ENCODE assay signal across 27 cellular contexts in genomic region chr22:42577623-42578240, GRCh38. TPM values are rescaled to one million over a fixed set of nuclear protein-coding genes. Genes with fewer than 3 reads are reported as not detected.
DNase-seq lines count a peak whose midpoint lies in the region; ATAC-seq and TF ChIP-seq lines count a peak whose summit lies in the region.
"Had no signal": no experiment of that assay in that cellular context is flagged by ENCODE, and none has a peak within 500 bp of the region (broad histone marks: within the 10 kb centered on the region; RNA-seq: fewer than 3 reads in every experiment).

No MANE protein-coding gene starts in this region.

- no peaks in the 10 kb centered on the region for H3K27me3 Mint-ChIP-seq in activated naive CD8-positive, alpha-beta T cell treated with anti-CD3 and anti-CD28 coated beads for 36 hours
- no peaks in the 10 kb centered on the region for H3K27me3 Mint-ChIP-seq in activated naive CD8-positive, alpha-beta T cell treated with anti-CD3 and anti-CD28 coated beads, Interleukin-2, amount 50 U/mL, for 24 hours
- no peaks in the 10 kb centered on the region for H3K27me3 Mint-ChIP-seq in stimulated activated naive B cell treated with anti-CD40 and anti-IgM and Interleukin-4, amounts not matched to agents 10 μg/mL and 1 μg/mL and 100 μg/mL, for 72 hours
- H3K27me3 Mint-ChIP-seq: CD4-positive, alpha-beta T cell; CD8-positive, alpha-beta memory T cell had no signal

- H3K14ac ChIP-seq in neuronal stem cell (ENCODE audit: low read length): no peak overlapping the region

- no peak overlapping the region for H2AK5ac ChIP-seq in neuronal stem cell (ENCODE audit: low read depth, low read length)

- peaks cover 26% of the 10 kb centered on the region for H3K36me3 Mint-ChIP-seq in activated naive CD8-positive, alpha-beta T cell treated with anti-CD3 and anti-CD28 coated beads for 36 hours
- peaks cover 27% of the 10 kb centered on the region for H3K36me3 Mint-ChIP-seq in activated naive CD8-positive, alpha-beta T cell treated with anti-CD3 and anti-CD28 coated beads, Interleukin-2, amount 50 U/mL, for 24 hours (ENCODE audit: low read depth)
- H3K36me3 Mint-ChIP-seq in stimulated activated naive B cell treated with anti-CD40 and anti-IgM and Interleukin-4, amounts not matched to agents 10 μg/mL and 1 μg/mL and 100 μg/mL, for 72 hours: peaks cover 23 to 26% of the 10 kb centered on the region in 2 donors

- no peaks in the 10 kb centered on the region for H3K9me3 Mint-ChIP-seq in activated naive CD8-positive, alpha-beta T cell treated with anti-CD3 and anti-CD28 coated beads for 36 hours
- H3K9me3 Mint-ChIP-seq in activated naive CD8-positive, alpha-beta T cell treated with anti-CD3 and anti-CD28 coated beads, Interleukin-2, amount 50 U/mL, for 24 hours: no peaks in the 10 kb centered on the region
- no peaks in the 10 kb centered on the region for H3K9me3 Mint-ChIP-seq in stimulated activated naive B cell treated with anti-CD40 and anti-IgM and Interleukin-4, amounts not matched to agents 10 μg/mL and 1 μg/mL and 100 μg/mL, for 72 hours
- H3K9me3 Mint-ChIP-seq: CD14-positive monocyte; CD4-positive, alpha-beta T cell; CD8-positive, alpha-beta memory T cell had no signal

- no peak for DNase-seq in activated naive CD8-positive, alpha-beta T cell treated with anti-CD3 and anti-CD28 coated beads for 36 hours
- DNase-seq in activated naive CD8-positive, alpha-beta T cell treated with anti-CD3 and anti-CD28 coated beads, Interleukin-2, amount 50 U/mL, for 24 hours: no peak
- DNase-seq in adrenal gland (peak; percentile 38 to 79 (median 76)), neuronal stem cell (ENCODE audit: low spot score) (no peak), NCI-H524 (lab: John Stamatoyannopoulos, UW) (no peak), GM20000 (ENCODE audit: low spot score) (no peak), NCI-H226 (no peak)
- DNase-seq in stimulated activated naive B cell treated with anti-CD40 and anti-IgM and Interleukin-4, amounts not matched to agents 10 μg/mL and 1 μg/mL and 100 μg/mL, for 72 hours: no peak
- DNase-seq: 8988T; ACHN; AML-193; BE2C; Calu3; CD4-positive, alpha-beta T cell; CD8-positive, alpha-beta memory T cell; COR-L47; DMS53; DMS79 treated with DMSO at 0.1 percent for 48 hours; GF-D8; GM23248; H7; HCEC 1CT had no signal

- H3K4ac ChIP-seq in neuronal stem cell (ENCODE audit: low read length): no peak overlapping the region

- WGBS in adrenal gland, 4 donors: 49 to 58% (median 53%) methylated on average over 9 to 15 of the region's 15 CpGs
- WGBS in neuronal stem cell (ENCODE audit: extremely low coverage in 2 of 2, insufficient read length in 2 of 2, insufficient replicate concordance in 1 of 2), 2 donors: no CpG with 5 or more reads among the region's 15 CpGs

- intact Hi-C loops in adrenal gland (cut with DNase I): no loop called here

- no peak overlapping the region for H3K9ac ChIP-seq in neuronal stem cell (ENCODE audit: low read depth, low read length, poor library complexity)
- H3K9ac ChIP-seq: GM23248 had no signal

- TF ChIP-seq CTCF in adrenal gland (IDR thresholded peaks at IDR 0.05): no peak
- no peak for TF ChIP-seq CTCF in GM20000 (IDR thresholded peaks at IDR 0.05; ENCODE audit: extremely low read depth, missing control alignments)

- peak overlapping the region; percentile 41 for H2BK12ac ChIP-seq in neuronal stem cell (ENCODE audit: low read length)

- no peak overlapping the region for H2AFZ ChIP-seq in neuronal stem cell (ENCODE audit: low read length)
- H2AFZ ChIP-seq: GM23248 had no signal

- no peak overlapping the region for H4K91ac ChIP-seq in neuronal stem cell (ENCODE audit: low read depth, low read length, poor library complexity)

- H3K23ac ChIP-seq in neuronal stem cell (ENCODE audit: low read depth, low read length, poor library complexity): no peak overlapping the region

- H3K4me1 ChIP-seq in adrenal gland (replicated peaks in 1 of 2) (peaks cover 3 to 9% of the 10 kb centered on the region in 2 donors), neuronal stem cell (ENCODE audit: control insufficient read depth in 2 of 2, insufficient read depth in 1 of 2, low read depth in 1 of 2, low read length in 2 of 2) (peaks cover 3 to 8% of the 10 kb centered on the region in 2 donors)
- H3K4me1 ChIP-seq: A549, BE2C had no signal

- H3K4me3 Mint-ChIP-seq in activated naive CD8-positive, alpha-beta T cell treated with anti-CD3 and anti-CD28 coated beads for 36 hours: no peak overlapping the region
- no peak overlapping the region for H3K4me3 Mint-ChIP-seq in activated naive CD8-positive, alpha-beta T cell treated with anti-CD3 and anti-CD28 coated beads, Interleukin-2, amount 50 U/mL, for 24 hours
- H3K4me3 Mint-ChIP-seq in stimulated activated naive B cell treated with anti-CD40 and anti-IgM and Interleukin-4, amounts not matched to agents 10 μg/mL and 1 μg/mL and 100 μg/mL, for 72 hours: no peak overlapping the region
- H3K4me3 Mint-ChIP-seq: CD14-positive monocyte; CD8-positive, alpha-beta memory T cell had no signal

- H3K27ac ChIP-seq in adrenal gland (peak overlapping the region in 1 of 5 donors; percentile 40), neuronal stem cell (replicated peaks; ENCODE audit: low read length) (no peak overlapping the region)
- H3K27ac ChIP-seq: A549; BLaER1 treated with 17β-estradiol and CSF1 and Interleukin-3, amounts not matched to agents 10 nM and 100 nM; GM23248 had no signal

- no peaks in the 10 kb centered on the region for H3K27me3 ChIP-seq in adrenal gland
- no peaks in the 10 kb centered on the region for H3K27me3 ChIP-seq in neuronal stem cell (ENCODE audit: control insufficient read depth in 3 of 3, insufficient read depth in 3 of 3, low read depth in 1 of 3, low read length in 3 of 3)
- H3K27me3 ChIP-seq: BE2C; BLaER1 treated with 17β-estradiol and CSF1 and Interleukin-3, amounts not matched to agents 10 nM and 100 nM had no signal

- H2BK120ac ChIP-seq in neuronal stem cell (ENCODE audit: low read depth, low read length): no peak overlapping the region

- ATAC-seq in activated naive CD8-positive, alpha-beta T cell treated with anti-CD3 and anti-CD28 coated beads, Interleukin-2, amount 50 U/mL, for 24 hours: no peak
- no peak for ATAC-seq in stimulated activated naive B cell treated with anti-CD40 and anti-IgM and Interleukin-4, amounts not matched to agents 10 μg/mL and 1 μg/mL and 100 μg/mL, for 72 hours (replicated peaks)

- no peak overlapping the region for H2BK15ac ChIP-seq in neuronal stem cell (ENCODE audit: low read length)

- H3K79me1 ChIP-seq in neuronal stem cell (ENCODE audit: low read depth, low read length): peaks cover 3% of the 10 kb centered on the region

- H2BK5ac ChIP-seq in neuronal stem cell (ENCODE audit: low read length): no peak overlapping the region

- no peak for TF ChIP-seq POLR2A in adrenal gland (IDR thresholded peaks at IDR 0.05)

- H3K4me1 Mint-ChIP-seq in activated naive CD8-positive, alpha-beta T cell treated with anti-CD3 and anti-CD28 coated beads for 36 hours: peaks cover 14% of the 10 kb centered on the region
- peaks cover 9% of the 10 kb centered on the region for H3K4me1 Mint-ChIP-seq in activated naive CD8-positive, alpha-beta T cell treated with anti-CD3 and anti-CD28 coated beads, Interleukin-2, amount 50 U/mL, for 24 hours
- peaks cover 15 to 32% of the 10 kb centered on the region in 2 donors for H3K4me1 Mint-ChIP-seq in stimulated activated naive B cell treated with anti-CD40 and anti-IgM and Interleukin-4, amounts not matched to agents 10 μg/mL and 1 μg/mL and 100 μg/mL, for 72 hours

- peak overlapping the region; percentile 45 for H3K27ac Mint-ChIP-seq in activated naive CD8-positive, alpha-beta T cell treated with anti-CD3 and anti-CD28 coated beads for 36 hours
- no peak overlapping the region for H3K27ac Mint-ChIP-seq in activated naive CD8-positive, alpha-beta T cell treated with anti-CD3 and anti-CD28 coated beads, Interleukin-2, amount 50 U/mL, for 24 hours
- H3K27ac Mint-ChIP-seq in stimulated activated naive B cell treated with anti-CD40 and anti-IgM and Interleukin-4, amounts not matched to agents 10 μg/mL and 1 μg/mL and 100 μg/mL, for 72 hours: peak overlapping the region; percentile 73
- H3K27ac Mint-ChIP-seq: CD4-positive, alpha-beta T cell; CD8-positive, alpha-beta memory T cell had no signal

- no peak overlapping the region for H3K18ac ChIP-seq in neuronal stem cell (ENCODE audit: low read length)

- H3K9me3 ChIP-seq in adrenal gland (replicated peaks in 1 of 3) (no peaks in the 10 kb centered on the region), neuronal stem cell (replicated peaks in 1 of 2; ENCODE audit: control insufficient read depth in 2 of 2, insufficient read depth in 1 of 2, low read depth in 1 of 2, low read length in 2 of 2) (no peaks in the 10 kb centered on the region)
- H3K9me3 ChIP-seq: A549; BE2C; BLaER1 treated with 17β-estradiol and CSF1 and Interleukin-3, amounts not matched to agents 10 nM and 100 nM had no signal

- H3K4me3 ChIP-seq in adrenal gland (no peak overlapping the region), neuronal stem cell (ENCODE audit: low read length in 2 of 2) (peak overlapping the region in 1 of 2 donors; percentile 47)
- H3K4me3 ChIP-seq: A549; BLaER1 treated with 17β-estradiol and CSF1 and Interleukin-3, amounts not matched to agents 10 nM and 100 nM; GM23248 had no signal

- H4K8ac ChIP-seq in neuronal stem cell (ENCODE audit: low read depth, low read length): no peak overlapping the region

- peaks cover 0 to 28% of the 10 kb centered on the region in 2 donors for H3K36me3 ChIP-seq in adrenal gland (replicated peaks in 1 of 2)
- peaks cover 24 to 45% of the 10 kb centered on the region in 2 donors for H3K36me3 ChIP-seq in neuronal stem cell (replicated peaks in 1 of 2; ENCODE audit: control insufficient read depth in 2 of 2, insufficient read depth in 2 of 2, low read length in 2 of 2)

- H3K4me2 ChIP-seq in neuronal stem cell (ENCODE audit: insufficient read depth, low read length, poor library complexity, severe bottlenecking): no peak overlapping the region
- H3K4me2 ChIP-seq: A549; BLaER1 treated with 17β-estradiol and CSF1 and Interleukin-3, amounts not matched to agents 10 nM and 100 nM had no signal

RNA-seq across cellular contexts. Expression of gene SERHL2, which starts 24.0 kb away (rescaled TPM):
- total RNA-seq in activated naive CD8-positive, alpha-beta T cell treated with anti-CD3 and anti-CD28 coated beads for 36 hours: 1 to 10 TPM; 2.1 to 2.3 TPM
- 10 to 100 TPM in 1 of 8 donors, 1 to 10 TPM in 7; 1.1 to 11.6 (median 6.4) TPM for total RNA-seq in adrenal gland
- 1 to 10 TPM; 3.4 to 5.8 (median 5.3) TPM for polyA plus RNA-seq in adrenal gland
- polyA plus RNA-seq in neuronal stem cell (2013, experiment 1 of 2): 0.28 TPM
- 0.22 TPM for polyA plus RNA-seq in neuronal stem cell (2013, experiment 2 of 2)
- total RNA-seq: G401, H1 had no signal

RNA-seq across cellular contexts. Expression of gene POLDIP3, which starts 37.0 kb away (rescaled TPM):
- 10 to 100 TPM; 71.7 to 72.0 TPM for total RNA-seq in activated naive CD8-positive, alpha-beta T cell treated with anti-CD3 and anti-CD28 coated beads for 36 hours
- 10 to 100 TPM; 32.1 to 80.2 (median 54.5) TPM for total RNA-seq in adrenal gland
- 10 to 100 TPM; 18.7 to 66.1 (median 24.1) TPM for polyA plus RNA-seq in adrenal gland
- 68.6 TPM for polyA plus RNA-seq in neuronal stem cell (2013, experiment 1 of 2)
- 69.9 TPM for polyA plus RNA-seq in neuronal stem cell (2013, experiment 2 of 2)

RNA-seq across cellular contexts. Expression of gene RRP7A, which starts 58.1 kb away (rescaled TPM):
- 100 to 1,000 TPM; 184 to 193 TPM for total RNA-seq in activated naive CD8-positive, alpha-beta T cell treated with anti-CD3 and anti-CD28 coated beads for 36 hours
- total RNA-seq in adrenal gland: 10 to 100 TPM; 24.0 to 53.9 (median 37.7) TPM
- polyA plus RNA-seq in adrenal gland: 10 to 100 TPM; 10.3 to 34.9 (median 28.7) TPM
- 10.9 TPM for polyA plus RNA-seq in neuronal stem cell (2013, experiment 1 of 2)
- polyA plus RNA-seq in neuronal stem cell (2013, experiment 2 of 2): 10.8 TPM

Comparison
In these comparisons a context has a peak if more than half of its experiments do, and no peak if none do; other contexts are left out.
1. DNase-seq: peak in adrenal gland (7 of 7); none in activated naive CD8-positive, alpha-beta T cell treated with anti-CD3 and anti-CD28 coated beads for 36 hours (single experiment), activated naive CD8-positive, alpha-beta T cell treated with anti-CD3 and anti-CD28 coated beads, Interleukin-2, amount 50 U/mL, for 24 hours (single experiment), neuronal stem cell (single experiment), stimulated activated naive B cell treated with anti-CD40 and anti-IgM and Interleukin-4, amounts not matched to agents 10 μg/mL and 1 μg/mL and 100 μg/mL, for 72 hours (single experiment), NCI-H524 (0 of 2), GM20000 (single experiment) and NCI-H226 (single experiment).